ENCODE assay signal across 33 cellular contexts in genomic region chr6:12271594-12271993, GRCh38. TPM values are rescaled to one million over a fixed set of nuclear protein-coding genes. Genes with fewer than 3 reads are reported as not detected.
"Had no signal": no experiment of that assay in that cellular context is flagged by ENCODE, and none has a peak within 500 bp of the region (broad histone marks: within the 10 kb centered on the region; RNA-seq: fewer than 3 reads in every experiment).

No MANE protein-coding gene starts in this region.

- H3K4me3 Mint-ChIP-seq: activated B cell treated with CpG ODN at 0.5 μM for 24 hours; activated CD4-positive, alpha-beta memory T cell treated with anti-CD3 and anti-CD28 coated beads, Interleukin-2, amount 10 ng/mL, durations not matched to agents 7 days and 5 days; activated CD4-positive, alpha-beta T cell treated with anti-CD3 and anti-CD28 coated beads, Interleukin-2, amount 10 ng/mL, durations not matched to agents 7 days and 5 days; activated CD8-positive, alpha-beta T cell treated with anti-CD3 and anti-CD28 coated beads, Interleukin-2, amount 10 ng/mL, durations not matched to agents 7 days and 5 days; activated naive CD4-positive, alpha-beta T cell treated with anti-CD3 and anti-CD28 coated beads, Interleukin-2, amount 10 ng/mL, durations not matched to agents 7 days and 5 days; activated naive CD4-positive, alpha-beta T cell treated with anti-CD3 and anti-CD28 coated beads, Interleukin-2, amount 50 U/mL, for 24 hours; activated naive CD8-positive, alpha-beta T cell; activated naive CD8-positive, alpha-beta T cell treated with anti-CD3 and anti-CD28 coated beads, Interleukin-2, amount 50 U/mL, for 24 hours; activated T-cell treated with anti-CD3 and anti-CD28 coated beads, Interleukin-2, amount 50 U/mL, for 24 hours; brain; central memory CD8-positive, alpha-beta T cell; T-helper 1 cell treated with Interleukin-12 subunit alpha and Interleukin-12 subunit beta and Interleukin-4 antibody, amounts not matched to agents 30 μg/mL and 1 μg/mL, for 36 hours; T-helper 2 cell treated with Interferon-gamma antibody and Interleukin-4, amounts not matched to agents 5 μg/mL and 100 μg/mL, for 36 hours had no signal

- H3K36me3 ChIP-seq: ascending aorta, cardiac muscle cell had no signal

- H3K27ac Mint-ChIP-seq: activated B cell treated with CpG ODN at 0.5 μM for 24 hours; activated CD4-positive, alpha-beta memory T cell treated with anti-CD3 and anti-CD28 coated beads, Interleukin-2, amount 10 ng/mL, durations not matched to agents 7 days and 5 days; activated CD4-positive, alpha-beta T cell treated with anti-CD3 and anti-CD28 coated beads, Interleukin-2, amount 10 ng/mL, durations not matched to agents 7 days and 5 days; activated CD8-positive, alpha-beta memory T cell treated with anti-CD3 and anti-CD28 coated beads, Interleukin-2, amount 10 ng/mL, durations not matched to agents 7 days and 5 days; activated CD8-positive, alpha-beta T cell treated with anti-CD3 and anti-CD28 coated beads, Interleukin-2, amount 10 ng/mL, durations not matched to agents 7 days and 5 days; activated naive CD4-positive, alpha-beta T cell treated with anti-CD3 and anti-CD28 coated beads, Interleukin-2, amount 10 ng/mL, durations not matched to agents 7 days and 5 days; activated naive CD4-positive, alpha-beta T cell treated with anti-CD3 and anti-CD28 coated beads, Interleukin-2, amount 50 U/mL, for 24 hours; activated naive CD8-positive, alpha-beta T cell; activated naive CD8-positive, alpha-beta T cell treated with anti-CD3 and anti-CD28 coated beads, Interleukin-2, amount 50 U/mL, for 24 hours; activated T-cell treated with anti-CD3 and anti-CD28 coated beads, Interleukin-2, amount 50 U/mL, for 24 hours; activated T-helper 2 cell treated with anti-CD3 and anti-CD28 coated beads, Interferon-gamma antibody, Interleukin-2, Interleukin-4, amounts not matched to agents 10 μg/mL and 5 μg/mL and 100 μg/mL, durations not matched to agents 14 hours and 24 hours and 36 hours; brain; T-helper 1 cell treated with Interleukin-12 subunit alpha and Interleukin-12 subunit beta and Interleukin-4 antibody, amounts not matched to agents 30 μg/mL and 1 μg/mL, for 36 hours; T-helper 2 cell treated with Interferon-gamma antibody and Interleukin-4, amounts not matched to agents 5 μg/mL and 100 μg/mL, for 36 hours had no signal

- H3K27me3 ChIP-seq: ascending aorta, cardiac muscle cell had no signal

- H3K27me3 Mint-ChIP-seq: activated B cell treated with CpG ODN at 0.5 μM for 24 hours; activated naive CD4-positive, alpha-beta T cell treated with anti-CD3 and anti-CD28 coated beads, Interleukin-2, amount 50 U/mL, for 24 hours; activated naive CD8-positive, alpha-beta T cell; activated naive CD8-positive, alpha-beta T cell treated with anti-CD3 and anti-CD28 coated beads, Interleukin-2, amount 10 ng/mL, durations not matched to agents 7 days and 5 days; activated naive CD8-positive, alpha-beta T cell treated with anti-CD3 and anti-CD28 coated beads, Interleukin-2, amount 50 U/mL, for 24 hours had no signal

- DNase-seq: activated B cell treated with CpG ODN at 0.5 μM for 24 hours; activated CD4-positive, alpha-beta memory T cell treated with anti-CD3 and anti-CD28 coated beads, Interleukin-2, amount 10 ng/mL, durations not matched to agents 7 days and 5 days; activated CD4-positive, alpha-beta T cell treated with anti-CD3 and anti-CD28 coated beads for 4 hours; activated CD4-positive, alpha-beta T cell treated with anti-CD3 and anti-CD28 coated beads, Interleukin-2, amount 10 ng/mL, durations not matched to agents 7 days and 5 days; activated CD4-positive, alpha-beta T cell treated with anti-CD3 and anti-CD28 coated beads, Interleukin-2, amount 50 U/mL, for 48 hours; activated CD4-positive, CD25-positive, alpha-beta regulatory T cell treated with anti-CD3 and anti-CD28 coated beads, Interleukin-2, amount 50 U/mL, for 72 hours; activated CD8-positive, alpha-beta memory T cell treated with anti-CD3 and anti-CD28 coated beads for 24 hours; activated CD8-positive, alpha-beta memory T cell treated with anti-CD3 and anti-CD28 coated beads, Interleukin-2, amount 10 ng/mL, durations not matched to agents 7 days and 5 days; activated CD8-positive, alpha-beta memory T cell treated with anti-CD3 and anti-CD28 coated beads, Interleukin-2, amount 50 U/mL, for 48 hours; activated CD8-positive, alpha-beta T cell treated with anti-CD3 and anti-CD28 coated beads, Interleukin-2, amount 10 ng/mL, durations not matched to agents 7 days and 5 days; activated effector memory CD4-positive, alpha-beta T cell treated with Interleukin-2 at 50 U/mL for 16 hours; activated gamma-delta T cell; activated naive CD4-positive, alpha-beta T cell treated with anti-CD3 and anti-CD28 coated beads, Interleukin-2, amount 10 ng/mL, durations not matched to agents 7 days and 5 days; activated naive CD4-positive, alpha-beta T cell treated with Interleukin-2 at 50 U/mL for 16 hours; activated naive CD8-positive, alpha-beta T cell treated with anti-CD3 and anti-CD28 coated beads, Interleukin-2, amount 10 ng/mL, durations not matched to agents 7 days and 5 days; activated naive CD8-positive, alpha-beta T cell treated with anti-CD3 and anti-CD28 coated beads, Interleukin-2, amount 50 U/mL, for 24 hours; activated T-cell treated with anti-CD3 and anti-CD28 coated beads, Interleukin-2, amount 50 U/mL, for 24 hours; activated T-cell treated with anti-CD3 and anti-CD28 coated beads, Interleukin-2, amount 50 U/mL, for 48 hours; amygdala; anterior cingulate cortex; caudate nucleus; cerebellar nuclear complex; T-helper 9 cell had no signal

- H3K4me1 ChIP-seq: ascending aorta had no signal

- H3K4me3 ChIP-seq: ascending aorta, cardiac muscle cell had no signal

- H3K4me1 Mint-ChIP-seq: activated B cell treated with CpG ODN at 0.5 μM for 24 hours; brain; central memory CD8-positive, alpha-beta T cell had no signal

- H3K27ac ChIP-seq: ascending aorta, cardiac muscle cell, VCaP had no signal

- H3K36me3 Mint-ChIP-seq: brain had no signal

RNA-seq across cellular contexts. Expression of gene EDN1, which starts 18.6 kb away (rescaled TPM):
- total RNA-seq: activated CD8-positive, alpha-beta memory T cell treated with anti-CD3 and anti-CD28 coated beads, Interleukin-2, amount 10 ng/mL, durations not matched to agents 7 days and 5 days; activated CD8-positive, alpha-beta T cell treated with anti-CD3 and anti-CD28 coated beads, Interleukin-2, amount 10 ng/mL, durations not matched to agents 7 days and 5 days had no signal
